ENCODE assay signal across 19 cellular contexts in genomic region chr10:69715156-69715898, GRCh38.
A peak's percentile ranks its signal among the peaks of the same experiment; 100 is the strongest.
DNase-seq lines count a peak whose midpoint lies in the region; ATAC-seq and TF ChIP-seq lines count a peak whose summit lies in the region.
"Had no signal": no experiment of that assay in that cellular context is flagged by ENCODE, and none has a peak within 500 bp of the region (broad histone marks: within the 10 kb centered on the region; RNA-seq: fewer than 3 reads in every experiment).

No MANE protein-coding gene starts in this region.

- no peaks in the 10 kb centered on the region for H3K9me3 ChIP-seq in CD8-positive, alpha-beta T cell (ENCODE audit: low read length)
- H3K9me3 ChIP-seq: gastrocnemius medialis, HAP-1, spleen had no signal

- no peaks in the 10 kb centered on the region for H3K36me3 Mint-ChIP-seq in osteocyte (ENCODE audit: unreplicated experiment)
- no peaks in the 10 kb centered on the region for H3K36me3 Mint-ChIP-seq in CD8-positive, alpha-beta T cell
- H3K36me3 Mint-ChIP-seq: type B pancreatic cell had no signal

- no peak for ATAC-seq in CD8-positive, alpha-beta T cell
- no peak for ATAC-seq in HG03135 (IDR thresholded peaks at IDR 0.05; ENCODE audit: unreplicated experiment)
- ATAC-seq: gastrocnemius medialis had no signal

- peak overlapping the region; percentile 94 for H3K27ac Mint-ChIP-seq in osteocyte (ENCODE audit: unreplicated experiment)
- H3K27ac Mint-ChIP-seq in CD8-positive, alpha-beta T cell: no peak overlapping the region
- H3K27ac Mint-ChIP-seq: endodermal cell had no signal

- no peaks in the 10 kb centered on the region for H3K9me3 Mint-ChIP-seq in osteocyte (ENCODE audit: unreplicated experiment)
- no peaks in the 10 kb centered on the region for H3K9me3 Mint-ChIP-seq in CD8-positive, alpha-beta T cell
- H3K9me3 Mint-ChIP-seq: type B pancreatic cell had no signal

- POLR2A ChIA-PET in CD8-positive, alpha-beta T cell (lab: Charles Lee): no interaction called here

- DNase-seq in RPMI7951 (ENCODE audit: low read depth): peak; percentile 32
- peak; percentile 18 for DNase-seq in epithelial cell of esophagus (ENCODE audit: low read depth)
- no peak for DNase-seq in osteocyte (ENCODE audit: extremely low spot score, unreplicated experiment)
- DNase-seq in stimulated activated CD4-positive, alpha-beta T cell treated with anti-CD3 and anti-CD28 coated beads, Interleukin-4, amount 100 ng/mL, for 4 hours: no peak
- DNase-seq in CD8-positive, alpha-beta T cell: no peak
- no peak for DNase-seq in activated CD4-positive, CD25-positive, alpha-beta regulatory T cell (lab: John Stamatoyannopoulos, UW)
- DNase-seq: ACHN; activated CD4-positive, alpha-beta T cell treated with anti-CD3 and anti-CD28 coated beads, Interleukin-2, amount 50 U/mL, for 4 hours; activated naive CD4-positive, alpha-beta T cell treated with anti-CD3 and anti-CD28 coated beads, Interleukin-2, amount 50 U/mL, for 16 hours; activated T-cell treated with anti-CD3 and anti-CD28 coated beads, Interleukin-2, amount 50 U/mL, for 1 hour; gastrocnemius medialis; NCI-H146; NCI-H446 treated with DMSO at 0.1 percent for 48 hours; spleen had no signal

- no peaks in the 10 kb centered on the region for H3K27me3 Mint-ChIP-seq in osteocyte (ENCODE audit: unreplicated experiment)
- H3K27me3 Mint-ChIP-seq in CD8-positive, alpha-beta T cell (ENCODE audit: low read depth): peaks cover 25% of the 10 kb centered on the region

- H3K4me3 Mint-ChIP-seq in osteocyte (ENCODE audit: unreplicated experiment): no peak overlapping the region
- no peak overlapping the region for H3K4me3 Mint-ChIP-seq in CD8-positive, alpha-beta T cell
- H3K4me3 Mint-ChIP-seq: endodermal cell, type B pancreatic cell had no signal

- H3K4me3 ChIP-seq in ACC112 (ENCODE audit: low read depth, low read length) (no peak overlapping the region), epithelial cell of esophagus (ENCODE audit: low read length) (no peak overlapping the region)
- H3K4me3 ChIP-seq in CD8-positive, alpha-beta T cell (ENCODE audit: low read depth, low read length): no peak overlapping the region
- H3K4me3 ChIP-seq: gastrocnemius medialis, HAP-1, spleen had no signal

- no peaks in the 10 kb centered on the region for H3K36me3 ChIP-seq in ACC112 (ENCODE audit: insufficient read depth, low read length)
- no peaks in the 10 kb centered on the region for H3K36me3 ChIP-seq in CD8-positive, alpha-beta T cell (ENCODE audit: insufficient read depth, low read length)
- H3K36me3 ChIP-seq: gastrocnemius medialis, HAP-1, spleen had no signal

- no peak overlapping the region for H2AFZ ChIP-seq in ACC112 (ENCODE audit: low read length, unreplicated experiment)

- H3K27me3 ChIP-seq in ACC112 (ENCODE audit: insufficient read depth, low read length): peaks cover 11% of the 10 kb centered on the region
- no peaks in the 10 kb centered on the region for H3K27me3 ChIP-seq in CD8-positive, alpha-beta T cell (ENCODE audit: insufficient read depth, low read length)
- H3K27me3 ChIP-seq: gastrocnemius medialis had no signal

- no peak for TF ChIP-seq CTCF in epithelial cell of esophagus (IDR thresholded peaks at IDR 0.05; ENCODE audit: insufficient read depth, low read depth, low read length, missing control alignments)
- no peak for TF ChIP-seq CTCF in osteocyte (IDR thresholded peaks at IDR 0.05)
- TF ChIP-seq CTCF in CD8-positive, alpha-beta T cell (IDR thresholded peaks at IDR 0.05): no peak

- CTCF ChIA-PET in CD8-positive, alpha-beta T cell (lab: Charles Lee): interaction anchor here (0.8 to 3.1 kb wide), 8 partner anchors 14 to 199 kb away, joined by 3 to 19 read pairs (median 5); no protein-coding TSS in a partner anchor

- peak overlapping the region; percentile 43; the same call in 1 of the 2 replicates for H3K27ac ChIP-seq in ACC112 (ENCODE audit: low read depth, low read length)
- H3K27ac ChIP-seq in CD8-positive, alpha-beta T cell (ENCODE audit: low read depth, low read length): no peak overlapping the region
- H3K27ac ChIP-seq: gastrocnemius medialis, spleen had no signal

- peaks cover 37% of the 10 kb centered on the region for H3K4me1 Mint-ChIP-seq in osteocyte (ENCODE audit: unreplicated experiment)
- H3K4me1 Mint-ChIP-seq in CD8-positive, alpha-beta T cell (ENCODE audit: low read depth): no peaks in the 10 kb centered on the region

- H3K79me2 ChIP-seq in ACC112 (ENCODE audit: control insufficient read depth, insufficient read depth, low read length, unreplicated experiment): no peaks in the 10 kb centered on the region

- H3K4me1 ChIP-seq in ACC112 (ENCODE audit: control insufficient read depth, insufficient read depth, low read length, unreplicated experiment): peaks cover 14% of the 10 kb centered on the region
- H3K4me1 ChIP-seq in CD8-positive, alpha-beta T cell (ENCODE audit: insufficient read depth, low read length): no peaks in the 10 kb centered on the region
- H3K4me1 ChIP-seq: gastrocnemius medialis, HAP-1, spleen had no signal

- intact Hi-C loops in CD8-positive, alpha-beta T cell (cut with DNase I, micrococcal nuclease): no loop called here

Comparison
In these comparisons a context has a peak if more than half of its experiments do, and no peak if none do; other contexts are left out.
1. DNase-seq: peak in RPMI7951 (single experiment) and epithelial cell of esophagus (single experiment); none in osteocyte (single experiment), stimulated activated CD4-positive, alpha-beta T cell treated with anti-CD3 and anti-CD28 coated beads, Interleukin-4, amount 100 ng/mL, for 4 hours (0 of 2), CD8-positive, alpha-beta T cell (0 of 7) and activated CD4-positive, CD25-positive, alpha-beta regulatory T cell (0 of 4).